In genomic region chr19:7808108-7808507, GRCh38 we compare ENCODE assay signal across 1 cellular context.
TF ChIP-seq lines count a peak whose summit lies in the region.

No MANE protein-coding gene starts in this region.

TF ChIP-seq in H1, 55 proteins besides CTCF, POLR2A, EP300 and RAD21:
- TF ChIP-seq ASH2L (IDR thresholded peaks at IDR 0.05; ENCODE audit: low read length) (peak; percentile 78), SP1 (IDR thresholded peaks at IDR 0.05; ENCODE audit: low read depth, low read length) (0 out of 2 replicates have a peak, but pooled peaks have one; percentile 60), TEAD4 (IDR thresholded peaks at IDR 0.05; ENCODE audit: low read depth, low read length) (peak; percentile 81), GTF2F1 (IDR thresholded peaks at IDR 0.05; ENCODE audit: borderline replicate concordance, low read depth, low read length) (no peak), CBX8 (IDR thresholded peaks at IDR 0.05; ENCODE audit: borderline replicate concordance, low read depth, low read length) (no peak)
